In the genomic region with DNA sequence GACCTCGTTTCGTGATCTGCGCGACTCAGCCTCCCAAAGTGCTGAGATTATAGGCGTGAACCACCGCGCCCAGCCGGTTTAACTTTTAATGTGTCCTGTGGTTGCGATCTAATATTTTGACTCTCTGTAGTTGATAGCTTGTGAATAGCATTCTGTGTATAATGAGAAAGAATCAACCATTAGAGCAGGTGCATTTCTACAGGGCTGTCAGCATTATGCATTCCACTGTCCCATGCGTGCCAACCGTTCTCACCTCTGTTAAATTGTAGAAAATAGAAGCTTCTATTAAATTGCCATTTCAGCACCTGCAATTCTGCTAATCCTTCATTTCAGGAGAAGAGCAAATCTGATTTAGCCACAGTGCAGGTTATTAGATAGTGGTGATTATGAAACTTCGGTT, we compare ENCODE assay signal across 24 cellular contexts.
"Had no signal": no experiment of that assay in that cellular context is flagged by ENCODE, and none has a peak within 500 bp of the region (broad histone marks: within the 10 kb centered on the region; RNA-seq: fewer than 3 reads in every experiment).

No MANE protein-coding gene starts in this region.

- H3K4me1 ChIP-seq: ascending aorta, breast epithelium, colonic mucosa, esophagus squamous epithelium had no signal

- H3K36me3 ChIP-seq: ascending aorta, breast epithelium, cardiac muscle cell, colonic mucosa, esophagus squamous epithelium had no signal

- H3K27ac Mint-ChIP-seq: activated CD4-positive, alpha-beta memory T cell treated with anti-CD3 and anti-CD28 coated beads, Interleukin-2, amount 10 ng/mL, durations not matched to agents 7 days and 5 days; activated CD4-positive, alpha-beta T cell treated with anti-CD3 and anti-CD28 coated beads, Interleukin-2, amount 10 ng/mL, durations not matched to agents 7 days and 5 days; activated naive CD4-positive, alpha-beta T cell treated with anti-CD3 and anti-CD28 coated beads, Interleukin-2, amount 10 ng/mL, durations not matched to agents 7 days and 5 days; activated naive CD8-positive, alpha-beta T cell treated with anti-CD3 and anti-CD28 coated beads, Interleukin-2, amount 10 ng/mL, durations not matched to agents 7 days and 5 days; brain; WTC11 had no signal

- H3K9me3 Mint-ChIP-seq: activated CD4-positive, alpha-beta memory T cell treated with anti-CD3 and anti-CD28 coated beads, Interleukin-2, amount 10 ng/mL, durations not matched to agents 7 days and 5 days; activated CD4-positive, alpha-beta T cell treated with anti-CD3 and anti-CD28 coated beads, Interleukin-2, amount 10 ng/mL, durations not matched to agents 7 days and 5 days; activated naive CD4-positive, alpha-beta T cell treated with anti-CD3 and anti-CD28 coated beads, Interleukin-2, amount 10 ng/mL, durations not matched to agents 7 days and 5 days; activated naive CD8-positive, alpha-beta T cell treated with anti-CD3 and anti-CD28 coated beads, Interleukin-2, amount 10 ng/mL, durations not matched to agents 7 days and 5 days; activated T-cell treated with anti-CD3 and anti-CD28 coated beads, Interleukin-2, amount 50 U/mL, for 24 hours had no signal

- H3K4me3 Mint-ChIP-seq: activated CD4-positive, alpha-beta memory T cell treated with anti-CD3 and anti-CD28 coated beads, Interleukin-2, amount 10 ng/mL, durations not matched to agents 7 days and 5 days; activated CD4-positive, alpha-beta T cell treated with anti-CD3 and anti-CD28 coated beads, Interleukin-2, amount 10 ng/mL, durations not matched to agents 7 days and 5 days; activated naive CD4-positive, alpha-beta T cell treated with anti-CD3 and anti-CD28 coated beads, Interleukin-2, amount 10 ng/mL, durations not matched to agents 7 days and 5 days; activated naive CD8-positive, alpha-beta T cell treated with anti-CD3 and anti-CD28 coated beads, Interleukin-2, amount 10 ng/mL, durations not matched to agents 7 days and 5 days; activated T-cell treated with anti-CD3 and anti-CD28 coated beads, Interleukin-2, amount 50 U/mL, for 24 hours; brain; WTC11 had no signal

- H3K9me3 ChIP-seq: ascending aorta, breast epithelium, colonic mucosa, esophagus squamous epithelium had no signal

- H3K4me1 Mint-ChIP-seq: activated CD4-positive, alpha-beta memory T cell treated with anti-CD3 and anti-CD28 coated beads, Interleukin-2, amount 10 ng/mL, durations not matched to agents 7 days and 5 days; brain had no signal

- H3K27me3 ChIP-seq: ascending aorta, breast epithelium, cardiac muscle cell, colonic mucosa had no signal

- DNase-seq: activated CD4-positive, alpha-beta memory T cell treated with anti-CD3 and anti-CD28 coated beads, Interleukin-2, amount 10 ng/mL, durations not matched to agents 7 days and 5 days; activated CD4-positive, alpha-beta T cell treated with anti-CD3 and anti-CD28 coated beads for 1 hour; activated CD4-positive, alpha-beta T cell treated with anti-CD3 and anti-CD28 coated beads, Interleukin-2, amount 50 U/mL, for 4 hours; activated CD8-positive, alpha-beta memory T cell treated with anti-CD3 and anti-CD28 coated beads, Interleukin-2, amount 50 U/mL, for 48 hours; activated gamma-delta T cell; activated naive CD4-positive, alpha-beta T cell; activated naive CD8-positive, alpha-beta T cell treated with anti-CD3 and anti-CD28 coated beads, Interleukin-2, amount 10 ng/mL, durations not matched to agents 7 days and 5 days; activated T-cell treated with anti-CD3 and anti-CD28 coated beads for 4 hours; activated T-cell treated with anti-CD3 and anti-CD28 coated beads, Interleukin-2, amount 50 U/mL, for 24 hours; central memory CD4-positive, alpha-beta T cell; cerebellar nuclear complex; colonic mucosa; effector CD8-positive, alpha-beta T cell; esophagus squamous epithelium had no signal

- H3K36me3 Mint-ChIP-seq: activated naive CD4-positive, alpha-beta T cell treated with anti-CD3 and anti-CD28 coated beads, Interleukin-2, amount 10 ng/mL, durations not matched to agents 7 days and 5 days; activated naive CD4-positive, alpha-beta T cell treated with anti-CD3 and anti-CD28 coated beads, Interleukin-2, amount 50 U/mL, for 72 hours; activated naive CD8-positive, alpha-beta T cell treated with anti-CD3 and anti-CD28 coated beads, Interleukin-2, amount 10 ng/mL, durations not matched to agents 7 days and 5 days; brain had no signal

- H3K27ac ChIP-seq: ascending aorta, breast epithelium, cardiac muscle cell, colonic mucosa, epithelial cell of prostate, esophagus squamous epithelium, VCaP had no signal

- H3K4me3 ChIP-seq: ascending aorta, breast epithelium, cardiac muscle cell, colonic mucosa, esophagus squamous epithelium had no signal
